In the genomic region with DNA sequence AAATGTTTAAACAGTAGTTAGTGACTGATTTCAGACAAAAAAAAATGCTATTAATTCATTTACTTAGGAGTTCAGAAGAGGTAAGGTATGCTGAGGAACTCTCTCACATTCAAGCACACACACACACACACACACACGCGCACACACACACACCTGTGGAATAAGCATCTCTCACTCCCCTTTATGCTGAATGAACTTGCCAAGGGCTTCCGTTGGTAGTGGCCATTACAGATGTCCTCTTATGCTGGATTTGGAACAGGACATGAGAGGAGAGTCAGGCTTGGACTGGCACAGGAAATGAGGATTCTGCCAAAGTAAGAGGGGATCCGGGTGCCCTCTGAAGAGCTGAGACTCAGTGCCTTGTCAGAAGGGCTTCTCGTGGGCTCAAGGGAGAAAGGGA, we compare ENCODE assay signal across 29 cellular contexts.
"Had no signal": no experiment of that assay in that cellular context is flagged by ENCODE, and none has a peak within 500 bp of the region (broad histone marks: within the 10 kb centered on the region; RNA-seq: fewer than 3 reads in every experiment).

No MANE protein-coding gene starts in this region.

- H3K36me3 ChIP-seq: brain microvascular endothelial cell, cardiac muscle cell had no signal

- FAIRE-seq: TTC549 had no signal

- H3K27ac Mint-ChIP-seq: activated CD4-positive, alpha-beta memory T cell treated with anti-CD3 and anti-CD28 coated beads, Interleukin-2, amount 10 ng/mL, durations not matched to agents 7 days and 5 days; activated naive CD4-positive, alpha-beta T cell treated with anti-CD3 and anti-CD28 coated beads for 36 hours; activated naive CD8-positive, alpha-beta T cell; activated T-helper 17 cell treated with anti-CD3 and anti-CD28 coated beads, Interleukin-2, amount 50 U/mL, for 72 hours; T-cell had no signal

- DNase-seq: activated CD4-positive, alpha-beta memory T cell treated with anti-CD3 and anti-CD28 coated beads, Interleukin-2, amount 10 ng/mL, durations not matched to agents 7 days and 5 days; activated CD4-positive, alpha-beta T cell treated with anti-CD3 and anti-CD28 coated beads, Interleukin-2, amount 50 U/mL, for 1 hour; activated CD4-positive, CD25-positive, alpha-beta regulatory T cell; activated gamma-delta T cell; activated naive CD4-positive, alpha-beta T cell treated with anti-CD3 and anti-CD28 coated beads for 36 hours; activated T-cell treated with anti-CD3 and anti-CD28 coated beads for 4 hours; activated T-cell treated with anti-CD3 and anti-CD28 coated beads, Interleukin-2, amount 50 U/mL, for 48 hours; amygdala; brain microvascular endothelial cell; NCI-H1092; NCI-H1417; NCI-H1930; NCI-H2171; NCI-H2227 treated with DMSO at 0.1 percent for 48 hours; NCI-H446 treated with DMSO at 0.1 percent for 48 hours; NCI-H524 treated with DMSO at 0.1 percent for 48 hours; NCI-H774; NK-92 treated with Interleukin-12 subunit alpha and Interleukin-12 subunit beta, amount 100 ng/mL, for 24 hours; OCI-M1; RPMI8226; T-cell; T1000 had no signal

- H3K4me1 Mint-ChIP-seq: activated CD4-positive, alpha-beta memory T cell treated with anti-CD3 and anti-CD28 coated beads, Interleukin-2, amount 10 ng/mL, durations not matched to agents 7 days and 5 days; activated T-helper 17 cell treated with anti-CD3 and anti-CD28 coated beads, Interleukin-2, amount 50 U/mL, for 72 hours; T-cell had no signal

- H3K27me3 ChIP-seq: brain microvascular endothelial cell, cardiac muscle cell had no signal

- ATAC-seq: activated T-helper 17 cell treated with anti-CD3 and anti-CD28 coated beads, Interleukin-2, amount 50 U/mL, for 72 hours; Panc1; Right ventricle myocardium inferior; T-cell had no signal

- H3K4me3 Mint-ChIP-seq: activated CD4-positive, alpha-beta memory T cell treated with anti-CD3 and anti-CD28 coated beads, Interleukin-2, amount 10 ng/mL, durations not matched to agents 7 days and 5 days; activated naive CD4-positive, alpha-beta T cell treated with anti-CD3 and anti-CD28 coated beads for 36 hours; activated naive CD8-positive, alpha-beta T cell; activated T-helper 17 cell treated with anti-CD3 and anti-CD28 coated beads, Interleukin-2, amount 50 U/mL, for 72 hours; T-cell had no signal

- H3K27ac ChIP-seq: brain microvascular endothelial cell, cardiac muscle cell, SK-N-MC had no signal

- H3K4me3 ChIP-seq: cardiac muscle cell, SK-N-MC had no signal

- H3K27me3 Mint-ChIP-seq: activated CD4-positive, alpha-beta memory T cell treated with anti-CD3 and anti-CD28 coated beads, Interleukin-2, amount 10 ng/mL, durations not matched to agents 7 days and 5 days; activated naive CD8-positive, alpha-beta T cell; activated T-helper 17 cell treated with anti-CD3 and anti-CD28 coated beads, Interleukin-2, amount 50 U/mL, for 72 hours; T-cell had no signal

- H3K36me3 Mint-ChIP-seq: activated naive CD8-positive, alpha-beta T cell; T-cell had no signal

- H3K9me3 Mint-ChIP-seq: activated CD4-positive, alpha-beta memory T cell treated with anti-CD3 and anti-CD28 coated beads, Interleukin-2, amount 10 ng/mL, durations not matched to agents 7 days and 5 days; activated naive CD4-positive, alpha-beta T cell treated with anti-CD3 and anti-CD28 coated beads for 36 hours; activated T-helper 17 cell treated with anti-CD3 and anti-CD28 coated beads, Interleukin-2, amount 50 U/mL, for 72 hours had no signal
